Comparison of ENCODE assay signal across 21 cellular contexts in genomic region chr4:26418850-26419249, GRCh38.
"Had no signal": no experiment of that assay in that cellular context is flagged by ENCODE, and none has a peak within 500 bp of the region (broad histone marks: within the 10 kb centered on the region; RNA-seq: fewer than 3 reads in every experiment).

No MANE protein-coding gene starts in this region.

- H3K4me1 Mint-ChIP-seq: stimulated activated memory B cell treated with anti-CD40 and anti-IgM and Interleukin-4, amounts not matched to agents 10 μg/mL and 1 μg/mL and 100 μg/mL, for 72 hours had no signal

- H3K27ac Mint-ChIP-seq: stimulated activated memory B cell treated with anti-CD40 and anti-IgM and Interleukin-4, amounts not matched to agents 10 μg/mL and 1 μg/mL and 100 μg/mL, for 72 hours; type B pancreatic cell had no signal

- H3K27me3 ChIP-seq: dorsolateral prefrontal cortex, gastrocnemius medialis, right atrium auricular region, sigmoid colon, spleen, testis, tibial artery had no signal

- H3K27me3 Mint-ChIP-seq: naive thymus-derived CD8-positive, alpha-beta T cell; stimulated activated memory B cell treated with anti-CD40 and anti-IgM and Interleukin-4, amounts not matched to agents 10 μg/mL and 1 μg/mL and 100 μg/mL, for 72 hours; type B pancreatic cell had no signal

- H3K4me3 Mint-ChIP-seq: naive thymus-derived CD8-positive, alpha-beta T cell; stimulated activated memory B cell treated with anti-CD40 and anti-IgM and Interleukin-4, amounts not matched to agents 10 μg/mL and 1 μg/mL and 100 μg/mL, for 72 hours; type B pancreatic cell had no signal

- H3K36me3 ChIP-seq: gastrocnemius medialis, prostate gland had no signal

- H3K9me3 ChIP-seq: gastrocnemius medialis, lower lobe of right lung, prostate gland, right atrium auricular region, sigmoid colon, spleen, testis, tibial artery had no signal

- H3K4me3 ChIP-seq: dorsolateral prefrontal cortex, gastrocnemius medialis, lower lobe of right lung, prostate gland, right atrium auricular region, sigmoid colon, spleen, testis, tibial artery had no signal

- DNase-seq: dorsolateral prefrontal cortex; effector CD4-positive, alpha-beta T cell; foreskin fibroblast; gastrocnemius medialis; head of caudate nucleus; left ventricle myocardium superior; lower lobe of right lung; naive thymus-derived CD8-positive, alpha-beta T cell; sigmoid colon; spleen; stimulated activated CD4-positive, alpha-beta T cell treated with anti-CD3 and anti-CD28 coated beads, Interleukin-4, amount 100 ng/mL, for 4 hours; stimulated activated naive CD8-positive, alpha-beta T cell treated with anti-CD3 and anti-CD28 coated beads, Interleukin-15, Interleukin-2, amounts not matched to agents 100 U/mL and 50 U/mL, for 24 hours; substantia nigra; testis; tibial artery had no signal

- H3K27ac ChIP-seq: epithelial cell of prostate, gastrocnemius medialis, lower lobe of right lung, prostate gland, right atrium auricular region, sigmoid colon, spleen, testis, tibial artery had no signal

- ATAC-seq: esophagus mucosa; gastrocnemius medialis; left ventricle myocardium superior; lower lobe of right lung; naive thymus-derived CD8-positive, alpha-beta T cell; stimulated activated memory B cell treated with anti-CD40 and anti-IgM and Interleukin-4, amounts not matched to agents 10 μg/mL and 1 μg/mL and 100 μg/mL, for 72 hours; stimulated activated naive CD8-positive, alpha-beta T cell treated with anti-CD3 and anti-CD28 coated beads, Interleukin-15, Interleukin-2, amounts not matched to agents 100 U/mL and 50 U/mL, for 24 hours had no signal

- H3K4me1 ChIP-seq: prostate gland, spleen, testis had no signal

- H3K9me3 Mint-ChIP-seq: naive thymus-derived CD8-positive, alpha-beta T cell; stimulated activated memory B cell treated with anti-CD40 and anti-IgM and Interleukin-4, amounts not matched to agents 10 μg/mL and 1 μg/mL and 100 μg/mL, for 72 hours; type B pancreatic cell had no signal
